ENCODE assay signal across 12 cellular contexts in genomic region chr12:93387780-93388179, GRCh38. TPM values are rescaled to one million over a fixed set of nuclear protein-coding genes. Genes with fewer than 3 reads are reported as not detected.
DNase-seq lines count a peak whose midpoint lies in the region; ATAC-seq and TF ChIP-seq lines count a peak whose summit lies in the region.
"Had no signal": no experiment of that assay in that cellular context is flagged by ENCODE, and none has a peak within 500 bp of the region (broad histone marks: within the 10 kb centered on the region; RNA-seq: fewer than 3 reads in every experiment).

No MANE protein-coding gene starts in this region.

- H3K9ac ChIP-seq in PC-3 (ENCODE audit: low read length) (no peak overlapping the region), fibroblast of lung (ENCODE audit: insufficient read depth, low read length) (no peak overlapping the region)

- CTCF ChIA-PET in activated CD4-positive, alpha-beta T cell treated with anti-CD3 and anti-CD28 coated beads, Interleukin-2, amount 10 ng/mL, durations not matched to agents 7 days and 5 days (lab: Charles Lee): no interaction called here
- CTCF ChIA-PET in PC-3 (lab: Charles Lee): no interaction called here

- H3F3A ChIP-seq in PC-3 (ENCODE audit: low read length, unreplicated experiment): no peaks in the 10 kb centered on the region

- TF ChIP-seq CTCF in PC-3 (conservative IDR thresholded peaks at IDR 0.05; ENCODE audit: low read depth, low read length) (no peak), fibroblast of lung (conservative IDR thresholded peaks at IDR 0.05 in 1 of 2, IDR thresholded peaks at IDR 0.05 in 1 of 2; ENCODE audit: low read depth in 1 of 2, low read length in 2 of 2) (no peak)

- no peak overlapping the region for H3K27ac Mint-ChIP-seq in activated CD4-positive, alpha-beta T cell treated with anti-CD3 and anti-CD28 coated beads, Interleukin-2, amount 10 ng/mL, durations not matched to agents 7 days and 5 days
- H3K27ac Mint-ChIP-seq: mesothelial cell of epicardium had no signal

- H3K27ac ChIP-seq in PC-3 (ENCODE audit: low read length) (no peak overlapping the region), fibroblast of lung (ENCODE audit: insufficient read depth, low read length) (no peak overlapping the region)
- H3K27ac ChIP-seq: esophagus muscularis mucosa, Peyer's patch had no signal

- H3K4me1 ChIP-seq in PC-3 (ENCODE audit: insufficient read depth, low read length): peaks cover 12% of the 10 kb centered on the region; the same call in 1 of the 2 replicates
- H3K4me1 ChIP-seq in fibroblast of lung (ENCODE audit: control insufficient read depth, extremely low read depth, insufficient read depth, low read length): no peaks in the 10 kb centered on the region

- H3K4me3 ChIP-seq in PC-3 (ENCODE audit: low read length): no peak overlapping the region
- H3K4me3 ChIP-seq in fibroblast of lung (replicated peaks in 1 of 4; ENCODE audit: control extremely low read depth in 1 of 4, insufficient read depth in 1 of 4, low read depth in 3 of 4, low read length in 4 of 4): peak overlapping the region in 1 of 4 experiments; percentile 11
- H3K4me3 ChIP-seq: esophagus muscularis mucosa, Peyer's patch had no signal

- H3K9me3 Mint-ChIP-seq in activated CD4-positive, alpha-beta T cell treated with anti-CD3 and anti-CD28 coated beads, Interleukin-2, amount 10 ng/mL, durations not matched to agents 7 days and 5 days: no peaks in the 10 kb centered on the region
- H3K9me3 Mint-ChIP-seq: mesothelial cell of epicardium had no signal

- H3K36me3 Mint-ChIP-seq in activated CD4-positive, alpha-beta T cell treated with anti-CD3 and anti-CD28 coated beads, Interleukin-2, amount 10 ng/mL, durations not matched to agents 7 days and 5 days (ENCODE audit: low read depth): peaks cover 25% of the 10 kb centered on the region

- H3K36me3 ChIP-seq in PC-3 (ENCODE audit: low read depth, low read length) (peaks cover 3% of the 10 kb centered on the region; the same call in 1 of the 2 replicates), fibroblast of lung (ENCODE audit: control insufficient read depth, insufficient read depth, low read length) (no peaks in the 10 kb centered on the region)
- H3K36me3 ChIP-seq: Peyer's patch had no signal

- H3K27me3 Mint-ChIP-seq in activated CD4-positive, alpha-beta T cell treated with anti-CD3 and anti-CD28 coated beads, Interleukin-2, amount 10 ng/mL, durations not matched to agents 7 days and 5 days: no peaks in the 10 kb centered on the region

- peaks cover 40% of the 10 kb centered on the region for H3K4me1 Mint-ChIP-seq in activated CD4-positive, alpha-beta T cell treated with anti-CD3 and anti-CD28 coated beads, Interleukin-2, amount 10 ng/mL, durations not matched to agents 7 days and 5 days

- H3K27me3 ChIP-seq in PC-3 (ENCODE audit: low read length): no peaks in the 10 kb centered on the region
- H3K27me3 ChIP-seq in fibroblast of lung (ENCODE audit: control insufficient read depth, insufficient read depth, low read length): no peaks in the 10 kb centered on the region
- H3K27me3 ChIP-seq: esophagus muscularis mucosa, Peyer's patch had no signal

- H4K20me1 ChIP-seq in PC-3 (ENCODE audit: low read length): 0 out of 2 replicates have a peak, but pooled peaks cover 12% of the 10 kb centered on the region
- H4K20me1 ChIP-seq in fibroblast of lung (ENCODE audit: control insufficient read depth, extremely low read depth, insufficient read depth, low read length): peaks cover 2% of the 10 kb centered on the region

- intact Hi-C loops in PC-3 (cut with micrococcal nuclease): no loop called here

- BruUV-seq in PC-3 (replicated peaks; lab: Mats Ljungman, UMichigan): no TSS peak

- H3K9me3 ChIP-seq in PC-3 (ENCODE audit: low read length) (no peaks in the 10 kb centered on the region), fibroblast of lung (ENCODE audit: control insufficient read depth, insufficient read depth, low read depth, low read length) (no peaks in the 10 kb centered on the region)
- H3K9me3 ChIP-seq: esophagus muscularis mucosa, Peyer's patch had no signal

- H3K4me3 Mint-ChIP-seq in activated CD4-positive, alpha-beta T cell treated with anti-CD3 and anti-CD28 coated beads, Interleukin-2, amount 10 ng/mL, durations not matched to agents 7 days and 5 days: no peak overlapping the region
- H3K4me3 Mint-ChIP-seq: mesothelial cell of epicardium had no signal

- H3K79me2 ChIP-seq in PC-3 (ENCODE audit: low read length) (peaks cover 91% of the 10 kb centered on the region), fibroblast of lung (ENCODE audit: control insufficient read depth, insufficient read depth, low read length) (peaks cover 85% of the 10 kb centered on the region)

- peak; percentile 33 to 37 for DNase-seq in activated CD4-positive, alpha-beta T cell treated with anti-CD3 and anti-CD28 coated beads for 24 hours (ENCODE audit: low read depth in 2 of 2)
- DNase-seq in activated CD4-positive, alpha-beta T cell treated with anti-CD3 and anti-CD28 coated beads, Interleukin-2, amount 10 ng/mL, durations not matched to agents 7 days and 5 days: no peak
- DNase-seq in PC-3 (peak; percentile 60), fibroblast of lung (ENCODE audit: low read depth in 2 of 2) (peak; percentile 49 to 85), pons (ENCODE audit: low spot score) (no peak), SHP77 (lab: John Stamatoyannopoulos, UW) (no peak)
- DNase-seq in stimulated activated CD4-positive, alpha-beta T cell treated with anti-CD3 and anti-CD28 coated beads, TNF-alpha, amount 100 ng/mL, for 48 hours (ENCODE audit: low read depth in 3 of 3): peak; percentile 44 to 69 (median 55)
- DNase-seq: activated gamma-delta T cell treated with Interleukin-2 at 50 U/mL for 16 hours, Peyer's patch had no signal

- ATAC-seq in PC-3 (peak; percentile 87), GM21825 (IDR thresholded peaks at IDR 0.05; ENCODE audit: unreplicated experiment) (no peak)

- POLR2A ChIA-PET in activated CD4-positive, alpha-beta T cell treated with anti-CD3 and anti-CD28 coated beads, Interleukin-2, amount 10 ng/mL, durations not matched to agents 7 days and 5 days (lab: Charles Lee): no interaction called here
- POLR2A ChIA-PET in PC-3 (lab: Charles Lee; ENCODE audit: unreplicated experiment): no interaction called here

- H3K4me2 ChIP-seq in PC-3 (ENCODE audit: low read length) (no peak overlapping the region), fibroblast of lung (ENCODE audit: extremely low read depth, insufficient read depth, low read length) (no peak overlapping the region)

- no peaks in the 10 kb centered on the region for H3K9me2 ChIP-seq in PC-3 (replicated peaks; ENCODE audit: low read length)

- H2AFZ ChIP-seq in PC-3 (ENCODE audit: low read length): no peak overlapping the region
- no peak overlapping the region for H2AFZ ChIP-seq in fibroblast of lung (ENCODE audit: low read length)

RNA-seq across cellular contexts. Expression of gene NUDT4, which starts 10.1 kb away (rescaled TPM):
- 10 to 100 TPM; 37.8 to 41.0 TPM for total RNA-seq in activated CD4-positive, alpha-beta T cell treated with anti-CD3 and anti-CD28 coated beads, Interleukin-2, amount 10 ng/mL, durations not matched to agents 7 days and 5 days
- 30.2 and 38.9 TPM in 2 replicates for total RNA-seq in PC-3 (2014; rRNA removed)
- 73.5 and 80.9 TPM in 2 replicates for total RNA-seq in fibroblast of lung
- polyA plus RNA-seq in fibroblast of lung: 56.6 and 60.3 TPM in 2 replicates
- polyA plus RNA-seq in fibroblast of lung (2012): 37.7 and 41.5 TPM in 2 replicates
- 5.1 and 7.3 TPM in 2 replicates for polyA minus RNA-seq in fibroblast of lung (ENCODE audit: low replicate concordance)

RNA-seq across cellular contexts. Expression of gene UBE2N, which starts 54.0 kb away (rescaled TPM):
- 100 to 1,000 TPM; 157 to 189 TPM for total RNA-seq in activated CD4-positive, alpha-beta T cell treated with anti-CD3 and anti-CD28 coated beads, Interleukin-2, amount 10 ng/mL, durations not matched to agents 7 days and 5 days
- 128 and 205 TPM in 2 replicates for total RNA-seq in PC-3 (2014; rRNA removed)
- 82.2 and 115 TPM in 2 replicates for total RNA-seq in fibroblast of lung
- 149 and 169 TPM in 2 replicates for polyA plus RNA-seq in fibroblast of lung
- polyA plus RNA-seq in fibroblast of lung (2012): 146 and 170 TPM in 2 replicates
- 26.1 and 34.6 TPM in 2 replicates for polyA minus RNA-seq in fibroblast of lung (ENCODE audit: low replicate concordance)

Comparison
In these comparisons a context has a peak if more than half of its experiments do, and no peak if none do; other contexts are left out.
1. DNase-seq: peak in activated CD4-positive, alpha-beta T cell treated with anti-CD3 and anti-CD28 coated beads for 24 hours (2 of 2), PC-3 (single experiment), fibroblast of lung (2 of 2) and stimulated activated CD4-positive, alpha-beta T cell treated with anti-CD3 and anti-CD28 coated beads, TNF-alpha, amount 100 ng/mL, for 48 hours (3 of 3); none in activated CD4-positive, alpha-beta T cell treated with anti-CD3 and anti-CD28 coated beads, Interleukin-2, amount 10 ng/mL, durations not matched to agents 7 days and 5 days (single experiment), pons (single experiment) and SHP77 (0 of 2).